Comparison of ENCODE assay signal across 10 cellular contexts in genomic region chr16:57115504-57116182, GRCh38. TPM values are rescaled to one million over a fixed set of nuclear protein-coding genes. Genes with fewer than 3 reads are reported as not detected.
DNase-seq lines count a peak whose midpoint lies in the region; ATAC-seq and TF ChIP-seq lines count a peak whose summit lies in the region.
"Had no signal": no experiment of that assay in that cellular context is flagged by ENCODE, and none has a peak within 500 bp of the region (broad histone marks: within the 10 kb centered on the region; RNA-seq: fewer than 3 reads in every experiment).

No MANE protein-coding gene starts in this region.

- ATAC-seq in mucosa of descending colon (peak; percentile 22), GM21447 (IDR thresholded peaks at IDR 0.05; ENCODE audit: unreplicated experiment) (no peak)

- no peaks in the 10 kb centered on the region for H3K9me3 ChIP-seq in mucosa of descending colon

- intact Hi-C loops in mucosa of descending colon (cut with DNase I, micrococcal nuclease): no loop called here

- no peak overlapping the region for H3K4me3 ChIP-seq in mucosa of descending colon

- H3K36me3 ChIP-seq in mucosa of descending colon (ENCODE audit: low read depth): no peaks in the 10 kb centered on the region

- H3K4me1 ChIP-seq in mucosa of descending colon (ENCODE audit: low read depth): no peaks in the 10 kb centered on the region

- TF ChIP-seq CTCF in mucosa of descending colon (IDR thresholded peaks at IDR 0.05): no peak

- DNase-seq in A172 (ENCODE audit: low spot score) (peak; percentile 66), NCI-H2227 treated with DMSO at 0.1 percent for 48 hours (lab: John Stamatoyannopoulos, UW) (peak; percentile 88), epidermal melanocyte (ENCODE audit: insufficient read length, low spot score) (peak; percentile 72), mucosa of descending colon (peak in 1 of 3 donors; percentile 50), 8988T (no peak), NCI-H82 treated with DMSO at 0.1 percent for 48 hours (lab: John Stamatoyannopoulos, UW; ENCODE audit: unreplicated experiment) (no peak)
- DNase-seq in stimulated activated CD4-positive, alpha-beta T cell treated with anti-CD3 and anti-CD28 coated beads, Interleukin-1b, Interleukin-23, amount 100 ng/mL, for 48 hours: no peak
- DNase-seq: AML-193; stimulated activated CD4-positive, alpha-beta T cell treated with anti-CD3 and anti-CD28 coated beads, Interleukin-2, amount 100 ng/mL, for 48 hours had no signal

RNA-seq across cellular contexts. Expression of gene CPNE2, which starts 23.3 kb away (rescaled TPM):
- total RNA-seq in A172 (2014; rRNA removed; shearing (Covaris generic)): 40.5 and 43.0 TPM in 2 replicates
- 10 to 100 TPM; 48.7 to 77.0 (median 52.5) TPM for total RNA-seq in mucosa of descending colon

Comparison
In these comparisons a context has a peak if more than half of its experiments do, and no peak if none do; other contexts are left out.
1. DNase-seq: peak in A172 (single experiment), NCI-H2227 treated with DMSO at 0.1 percent for 48 hours (single experiment) and epidermal melanocyte (single experiment); none in 8988T (single experiment), NCI-H82 treated with DMSO at 0.1 percent for 48 hours (single experiment) and stimulated activated CD4-positive, alpha-beta T cell treated with anti-CD3 and anti-CD28 coated beads, Interleukin-1b, Interleukin-23, amount 100 ng/mL, for 48 hours (single experiment).